Comparison of ENCODE assay signal across 1 cellular context in the genomic region with DNA sequence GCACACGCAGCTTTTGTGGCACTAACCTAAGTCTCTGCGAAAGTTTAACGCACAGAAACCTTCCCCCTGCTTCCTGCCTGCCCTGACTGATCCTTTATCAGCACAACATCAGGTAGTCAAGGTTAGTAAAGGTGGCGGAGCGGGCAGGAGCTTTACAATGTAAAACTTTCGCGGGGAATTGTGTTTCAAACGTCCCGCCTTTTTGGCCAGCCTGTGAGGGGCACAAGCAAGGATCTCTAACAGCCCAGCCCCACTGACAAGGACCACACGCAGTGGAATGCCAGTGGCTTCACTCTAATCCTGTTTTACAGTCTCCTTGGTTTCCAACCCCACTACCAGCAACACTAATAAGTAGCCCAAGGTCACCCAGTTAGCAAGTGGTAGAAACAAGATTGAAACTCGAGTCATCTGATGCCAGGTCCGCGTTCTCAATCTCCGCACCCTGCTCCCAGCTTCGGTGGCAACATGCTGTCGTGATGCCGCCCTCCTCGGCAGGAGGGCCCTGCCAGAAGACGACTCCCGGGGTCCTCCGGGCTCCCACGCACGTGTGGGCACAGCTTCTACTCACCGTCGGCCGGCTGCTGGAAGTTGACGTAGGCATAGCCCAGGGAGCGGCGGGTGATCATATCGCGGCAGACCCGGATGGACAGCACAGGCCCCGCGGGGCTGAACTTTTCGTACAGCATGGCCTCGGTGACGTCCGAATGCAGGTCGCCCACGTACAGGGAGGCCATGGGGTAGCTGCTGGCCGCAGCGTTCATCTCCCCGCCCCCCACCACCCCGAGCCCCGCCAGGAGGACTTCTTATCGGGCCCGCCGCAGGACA.
TF ChIP-seq lines count a peak whose summit lies in the region.

No MANE protein-coding gene starts in this region.

TF ChIP-seq in K562, 482 proteins besides CTCF, POLR2A, EP300 and RAD21 (continued from another document and continues in another):
- TF ChIP-seq, protein P1, sequence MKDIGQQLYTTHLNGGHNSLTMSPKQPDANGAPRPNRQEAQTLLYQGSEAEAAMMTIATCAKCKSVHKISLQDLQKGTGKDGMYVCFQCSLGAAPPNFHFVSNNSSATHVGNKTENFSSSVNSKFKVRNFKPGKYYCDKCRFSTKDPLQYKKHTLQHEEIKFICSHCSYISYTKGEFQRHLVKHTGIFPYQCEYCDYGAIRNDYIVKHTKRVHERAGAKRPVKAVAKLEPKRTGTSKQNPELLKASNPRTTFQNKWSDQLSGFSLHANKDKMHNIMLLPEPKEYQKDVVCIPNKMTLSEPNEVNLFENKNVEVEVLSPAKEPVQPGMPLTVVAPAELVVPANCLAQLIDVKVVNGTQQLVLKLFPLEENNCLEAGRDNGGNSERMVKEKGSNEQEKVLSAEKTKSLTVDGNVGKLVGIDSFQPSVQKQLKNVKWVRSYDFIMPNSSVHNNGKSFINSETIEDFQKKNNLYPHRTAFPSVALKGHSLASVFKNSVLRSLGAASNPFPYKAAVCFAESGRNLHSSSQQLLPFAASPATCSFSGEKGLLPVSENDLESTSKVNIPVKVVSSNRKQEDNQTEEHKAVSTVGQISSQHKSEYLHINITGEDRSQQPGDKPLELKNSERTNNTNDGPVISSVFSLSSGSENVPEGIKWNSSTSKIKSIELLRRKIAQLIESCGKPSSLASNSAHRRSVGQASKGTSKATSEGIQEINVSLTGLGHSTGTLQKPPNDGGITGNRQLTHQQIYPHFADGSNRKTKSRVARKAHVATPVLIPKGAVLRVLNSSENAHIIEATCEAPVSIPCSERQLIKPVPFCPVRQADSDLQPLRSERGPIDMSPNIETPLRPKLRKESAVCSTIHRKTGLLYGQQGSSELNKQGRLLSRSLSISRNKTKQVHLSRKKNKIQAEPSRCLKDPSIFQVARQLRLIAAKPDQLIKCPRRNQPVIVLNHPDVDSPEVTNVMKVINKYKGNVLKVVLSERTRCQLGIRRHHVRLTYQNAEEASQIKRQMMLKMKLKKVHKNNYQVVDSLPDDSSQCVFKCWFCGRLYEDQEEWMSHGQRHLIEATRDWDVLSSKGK (CRISPR knock-in tag; IDR thresholded peaks at IDR 0.05), result no peak
- no peak for TF ChIP-seq ZNF253 (CRISPR knock-in tag; conservative IDR thresholded peaks at IDR 0.05)
- 0 out of 2 replicates have a peak, but pooled peaks have one; percentile 12 for TF ChIP-seq MXI1 (IDR thresholded peaks at IDR 0.05; ENCODE audit: low read depth, low read length)
- TF ChIP-seq MCM7 (IDR thresholded peaks at IDR 0.05), result no peak
- no peak for TF ChIP-seq SP2 (IDR thresholded peaks at IDR 0.05; ENCODE audit: extremely low read depth, low read depth, low read length, poor library complexity, severe bottlenecking)
- TF ChIP-seq RBFOX2 (IDR thresholded peaks at IDR 0.05; ENCODE audit: low read depth, low read length), result peak; percentile 76
- peak; percentile 26 for TF ChIP-seq ZFX (CRISPR knock-in tag; IDR thresholded peaks at IDR 0.05)
- TF ChIP-seq, protein P2, sequence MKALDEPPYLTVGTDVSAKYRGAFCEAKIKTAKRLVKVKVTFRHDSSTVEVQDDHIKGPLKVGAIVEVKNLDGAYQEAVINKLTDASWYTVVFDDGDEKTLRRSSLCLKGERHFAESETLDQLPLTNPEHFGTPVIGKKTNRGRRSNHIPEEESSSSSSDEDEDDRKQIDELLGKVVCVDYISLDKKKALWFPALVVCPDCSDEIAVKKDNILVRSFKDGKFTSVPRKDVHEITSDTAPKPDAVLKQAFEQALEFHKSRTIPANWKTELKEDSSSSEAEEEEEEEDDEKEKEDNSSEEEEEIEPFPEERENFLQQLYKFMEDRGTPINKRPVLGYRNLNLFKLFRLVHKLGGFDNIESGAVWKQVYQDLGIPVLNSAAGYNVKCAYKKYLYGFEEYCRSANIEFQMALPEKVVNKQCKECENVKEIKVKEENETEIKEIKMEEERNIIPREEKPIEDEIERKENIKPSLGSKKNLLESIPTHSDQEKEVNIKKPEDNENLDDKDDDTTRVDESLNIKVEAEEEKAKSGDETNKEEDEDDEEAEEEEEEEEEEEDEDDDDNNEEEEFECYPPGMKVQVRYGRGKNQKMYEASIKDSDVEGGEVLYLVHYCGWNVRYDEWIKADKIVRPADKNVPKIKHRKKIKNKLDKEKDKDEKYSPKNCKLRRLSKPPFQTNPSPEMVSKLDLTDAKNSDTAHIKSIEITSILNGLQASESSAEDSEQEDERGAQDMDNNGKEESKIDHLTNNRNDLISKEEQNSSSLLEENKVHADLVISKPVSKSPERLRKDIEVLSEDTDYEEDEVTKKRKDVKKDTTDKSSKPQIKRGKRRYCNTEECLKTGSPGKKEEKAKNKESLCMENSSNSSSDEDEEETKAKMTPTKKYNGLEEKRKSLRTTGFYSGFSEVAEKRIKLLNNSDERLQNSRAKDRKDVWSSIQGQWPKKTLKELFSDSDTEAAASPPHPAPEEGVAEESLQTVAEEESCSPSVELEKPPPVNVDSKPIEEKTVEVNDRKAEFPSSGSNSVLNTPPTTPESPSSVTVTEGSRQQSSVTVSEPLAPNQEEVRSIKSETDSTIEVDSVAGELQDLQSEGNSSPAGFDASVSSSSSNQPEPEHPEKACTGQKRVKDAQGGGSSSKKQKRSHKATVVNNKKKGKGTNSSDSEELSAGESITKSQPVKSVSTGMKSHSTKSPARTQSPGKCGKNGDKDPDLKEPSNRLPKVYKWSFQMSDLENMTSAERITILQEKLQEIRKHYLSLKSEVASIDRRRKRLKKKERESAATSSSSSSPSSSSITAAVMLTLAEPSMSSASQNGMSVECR (CRISPR knock-in tag; IDR thresholded peaks at IDR 0.05), result peak; percentile 76
- 0 out of 2 replicates have a peak, but pooled peaks have one; percentile 48 for TF ChIP-seq ZNF584 (CRISPR knock-in tag; IDR thresholded peaks at IDR 0.05; ENCODE audit: low read depth)
- TF ChIP-seq TEAD4 (IDR thresholded peaks at IDR 0.05; ENCODE audit: low read length), result peak; percentile 7; the same call in 1 of the 2 replicates
- no peak for TF ChIP-seq TEAD4 (CRISPR knock-in tag; IDR thresholded peaks at IDR 0.05; ENCODE audit: borderline replicate concordance)
- no peak for TF ChIP-seq ILF3 (IDR thresholded peaks at IDR 0.05; ENCODE audit: borderline replicate concordance)
- TF ChIP-seq SIN3B (IDR thresholded peaks at IDR 0.05; ENCODE audit: low read depth), result peak; percentile 39; the same call in 1 of the 2 replicates
- TF ChIP-seq RBM22 (IDR thresholded peaks at IDR 0.05; ENCODE audit: low read depth, low read length, poor library complexity, severe bottlenecking), result no peak
- no peak for TF ChIP-seq TRIM28 (IDR thresholded peaks at IDR 0.05)
- no peak for TF ChIP-seq ZNF124 (CRISPR knock-in tag; IDR thresholded peaks at IDR 0.05)
- no peak for TF ChIP-seq ZSCAN32 (CRISPR knock-in tag; IDR thresholded peaks at IDR 0.05)
- no peak for TF ChIP-seq PTTG1 (tag; IDR thresholded peaks at IDR 0.05; ENCODE audit: low read depth)
- TF ChIP-seq, protein P3, sequence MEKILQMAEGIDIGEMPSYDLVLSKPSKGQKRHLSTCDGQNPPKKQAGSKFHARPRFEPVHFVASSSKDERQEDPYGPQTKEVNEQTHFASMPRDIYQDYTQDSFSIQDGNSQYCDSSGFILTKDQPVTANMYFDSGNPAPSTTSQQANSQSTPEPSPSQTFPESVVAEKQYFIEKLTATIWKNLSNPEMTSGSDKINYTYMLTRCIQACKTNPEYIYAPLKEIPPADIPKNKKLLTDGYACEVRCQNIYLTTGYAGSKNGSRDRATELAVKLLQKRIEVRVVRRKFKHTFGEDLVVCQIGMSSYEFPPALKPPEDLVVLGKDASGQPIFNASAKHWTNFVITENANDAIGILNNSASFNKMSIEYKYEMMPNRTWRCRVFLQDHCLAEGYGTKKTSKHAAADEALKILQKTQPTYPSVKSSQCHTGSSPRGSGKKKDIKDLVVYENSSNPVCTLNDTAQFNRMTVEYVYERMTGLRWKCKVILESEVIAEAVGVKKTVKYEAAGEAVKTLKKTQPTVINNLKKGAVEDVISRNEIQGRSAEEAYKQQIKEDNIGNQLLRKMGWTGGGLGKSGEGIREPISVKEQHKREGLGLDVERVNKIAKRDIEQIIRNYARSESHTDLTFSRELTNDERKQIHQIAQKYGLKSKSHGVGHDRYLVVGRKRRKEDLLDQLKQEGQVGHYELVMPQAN (IDR thresholded peaks at IDR 0.05; ENCODE audit: borderline replicate concordance), result peak; percentile 93
- TF ChIP-seq RHOXF2B (CRISPR knock-in tag; conservative IDR thresholded peaks at IDR 0.05), result no peak
- TF ChIP-seq, protein P4, sequence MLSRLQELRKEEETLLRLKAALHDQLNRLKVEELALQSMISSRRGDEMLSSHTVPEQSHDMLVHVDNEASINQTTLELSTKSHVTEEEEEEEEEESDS (CRISPR knock-in tag; IDR thresholded peaks at IDR 0.05), result no peak
- TF ChIP-seq MAFF (IDR thresholded peaks at IDR 0.05; ENCODE audit: low read length), result no peak
- no peak for TF ChIP-seq ZNF354B (CRISPR knock-in tag; IDR thresholded peaks at IDR 0.05)
- TF ChIP-seq, protein P5, sequence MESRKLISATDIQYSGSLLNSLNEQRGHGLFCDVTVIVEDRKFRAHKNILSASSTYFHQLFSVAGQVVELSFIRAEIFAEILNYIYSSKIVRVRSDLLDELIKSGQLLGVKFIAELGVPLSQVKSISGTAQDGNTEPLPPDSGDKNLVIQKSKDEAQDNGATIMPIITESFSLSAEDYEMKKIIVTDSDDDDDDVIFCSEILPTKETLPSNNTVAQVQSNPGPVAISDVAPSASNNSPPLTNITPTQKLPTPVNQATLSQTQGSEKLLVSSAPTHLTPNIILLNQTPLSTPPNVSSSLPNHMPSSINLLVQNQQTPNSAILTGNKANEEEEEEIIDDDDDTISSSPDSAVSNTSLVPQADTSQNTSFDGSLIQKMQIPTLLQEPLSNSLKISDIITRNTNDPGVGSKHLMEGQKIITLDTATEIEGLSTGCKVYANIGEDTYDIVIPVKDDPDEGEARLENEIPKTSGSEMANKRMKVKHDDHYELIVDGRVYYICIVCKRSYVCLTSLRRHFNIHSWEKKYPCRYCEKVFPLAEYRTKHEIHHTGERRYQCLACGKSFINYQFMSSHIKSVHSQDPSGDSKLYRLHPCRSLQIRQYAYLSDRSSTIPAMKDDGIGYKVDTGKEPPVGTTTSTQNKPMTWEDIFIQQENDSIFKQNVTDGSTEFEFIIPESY (CRISPR knock-in tag; IDR thresholded peaks at IDR 0.05), result no peak
- TF ChIP-seq SPI1 (IDR thresholded peaks at IDR 0.05; ENCODE audit: borderline replicate concordance, low read depth, low read length), result no peak
- TF ChIP-seq CC2D1A (IDR thresholded peaks at IDR 0.05), result no peak
- TF ChIP-seq, protein P6, sequence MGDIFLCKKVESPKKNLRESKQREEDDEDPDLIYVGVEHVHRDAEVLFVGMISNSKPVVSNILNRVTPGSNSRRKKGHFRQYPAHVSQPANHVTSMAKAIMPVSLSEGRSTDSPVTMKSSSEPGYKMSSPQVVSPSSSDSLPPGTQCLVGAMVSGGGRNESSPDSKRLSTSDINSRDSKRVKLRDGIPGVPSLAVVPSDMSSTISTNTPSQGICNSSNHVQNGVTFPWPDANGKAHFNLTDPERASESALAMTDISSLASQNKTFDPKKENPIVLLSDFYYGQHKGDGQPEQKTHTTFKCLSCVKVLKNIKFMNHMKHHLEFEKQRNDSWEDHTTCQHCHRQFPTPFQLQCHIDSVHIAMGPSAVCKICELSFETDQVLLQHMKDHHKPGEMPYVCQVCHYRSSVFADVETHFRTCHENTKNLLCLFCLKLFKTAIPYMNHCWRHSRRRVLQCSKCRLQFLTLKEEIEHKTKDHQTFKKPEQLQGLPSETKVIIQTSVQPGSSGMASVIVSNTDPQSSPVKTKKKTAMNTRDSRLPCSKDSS (IDR thresholded peaks at IDR 0.05; ENCODE audit: low read depth, partially characterized antibody), result no peak
- TF ChIP-seq, protein P7, sequence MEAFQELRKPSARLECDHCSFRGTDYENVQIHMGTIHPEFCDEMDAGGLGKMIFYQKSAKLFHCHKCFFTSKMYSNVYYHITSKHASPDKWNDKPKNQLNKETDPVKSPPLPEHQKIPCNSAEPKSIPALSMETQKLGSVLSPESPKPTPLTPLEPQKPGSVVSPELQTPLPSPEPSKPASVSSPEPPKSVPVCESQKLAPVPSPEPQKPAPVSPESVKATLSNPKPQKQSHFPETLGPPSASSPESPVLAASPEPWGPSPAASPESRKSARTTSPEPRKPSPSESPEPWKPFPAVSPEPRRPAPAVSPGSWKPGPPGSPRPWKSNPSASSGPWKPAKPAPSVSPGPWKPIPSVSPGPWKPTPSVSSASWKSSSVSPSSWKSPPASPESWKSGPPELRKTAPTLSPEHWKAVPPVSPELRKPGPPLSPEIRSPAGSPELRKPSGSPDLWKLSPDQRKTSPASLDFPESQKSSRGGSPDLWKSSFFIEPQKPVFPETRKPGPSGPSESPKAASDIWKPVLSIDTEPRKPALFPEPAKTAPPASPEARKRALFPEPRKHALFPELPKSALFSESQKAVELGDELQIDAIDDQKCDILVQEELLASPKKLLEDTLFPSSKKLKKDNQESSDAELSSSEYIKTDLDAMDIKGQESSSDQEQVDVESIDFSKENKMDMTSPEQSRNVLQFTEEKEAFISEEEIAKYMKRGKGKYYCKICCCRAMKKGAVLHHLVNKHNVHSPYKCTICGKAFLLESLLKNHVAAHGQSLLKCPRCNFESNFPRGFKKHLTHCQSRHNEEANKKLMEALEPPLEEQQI (IDR thresholded peaks at IDR 0.05), result no peak
- TF ChIP-seq KDM5B (IDR thresholded peaks at IDR 0.05; ENCODE audit: insufficient replicate concordance, low read depth, low read length), result peak; percentile 67
- no peak for TF ChIP-seq NFE2L1 (tag; IDR thresholded peaks at IDR 0.05; ENCODE audit: borderline replicate concordance, low read depth)
- peak; percentile 17; the same call in 1 of the 2 replicates for TF ChIP-seq SMARCE1 (IDR thresholded peaks at IDR 0.05)
- TF ChIP-seq, protein P8, sequence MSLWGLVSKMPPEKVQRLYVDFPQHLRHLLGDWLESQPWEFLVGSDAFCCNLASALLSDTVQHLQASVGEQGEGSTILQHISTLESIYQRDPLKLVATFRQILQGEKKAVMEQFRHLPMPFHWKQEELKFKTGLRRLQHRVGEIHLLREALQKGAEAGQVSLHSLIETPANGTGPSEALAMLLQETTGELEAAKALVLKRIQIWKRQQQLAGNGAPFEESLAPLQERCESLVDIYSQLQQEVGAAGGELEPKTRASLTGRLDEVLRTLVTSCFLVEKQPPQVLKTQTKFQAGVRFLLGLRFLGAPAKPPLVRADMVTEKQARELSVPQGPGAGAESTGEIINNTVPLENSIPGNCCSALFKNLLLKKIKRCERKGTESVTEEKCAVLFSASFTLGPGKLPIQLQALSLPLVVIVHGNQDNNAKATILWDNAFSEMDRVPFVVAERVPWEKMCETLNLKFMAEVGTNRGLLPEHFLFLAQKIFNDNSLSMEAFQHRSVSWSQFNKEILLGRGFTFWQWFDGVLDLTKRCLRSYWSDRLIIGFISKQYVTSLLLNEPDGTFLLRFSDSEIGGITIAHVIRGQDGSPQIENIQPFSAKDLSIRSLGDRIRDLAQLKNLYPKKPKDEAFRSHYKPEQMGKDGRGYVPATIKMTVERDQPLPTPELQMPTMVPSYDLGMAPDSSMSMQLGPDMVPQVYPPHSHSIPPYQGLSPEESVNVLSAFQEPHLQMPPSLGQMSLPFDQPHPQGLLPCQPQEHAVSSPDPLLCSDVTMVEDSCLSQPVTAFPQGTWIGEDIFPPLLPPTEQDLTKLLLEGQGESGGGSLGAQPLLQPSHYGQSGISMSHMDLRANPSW (CRISPR knock-in tag; IDR thresholded peaks at IDR 0.05), result no peak
